Comparison of ENCODE assay signal across 1 cellular context in genomic region chr4:5710962-5711478, GRCh38.
TF ChIP-seq lines count a peak whose summit lies in the region.

TSS of gene EVC (plus strand) at chr4:5711201. CDS start at chr4:5711381, 180 bp downstream.

TF ChIP-seq in HEK293, 187 proteins besides CTCF, POLR2A, EP300 and RAD21 (continued from another document):
- TF ChIP-seq TSHZ1 (tag by site-specific recombination; IDR thresholded peaks at IDR 0.05; ENCODE audit: borderline replicate concordance) (no peak), ZNF830 (tag by site-specific recombination; IDR thresholded peaks at IDR 0.05; ENCODE audit: low read depth) (no peak), ZBTB1 (tag by site-specific recombination; IDR thresholded peaks at IDR 0.05) (no peak), YY2 (tag by site-specific recombination; IDR thresholded peaks at IDR 0.05) (no peak)
TF ChIP-seq in HEK293: peak in this region for 8.
